8 cellular contexts compared by ENCODE assay signal in the genomic region with DNA sequence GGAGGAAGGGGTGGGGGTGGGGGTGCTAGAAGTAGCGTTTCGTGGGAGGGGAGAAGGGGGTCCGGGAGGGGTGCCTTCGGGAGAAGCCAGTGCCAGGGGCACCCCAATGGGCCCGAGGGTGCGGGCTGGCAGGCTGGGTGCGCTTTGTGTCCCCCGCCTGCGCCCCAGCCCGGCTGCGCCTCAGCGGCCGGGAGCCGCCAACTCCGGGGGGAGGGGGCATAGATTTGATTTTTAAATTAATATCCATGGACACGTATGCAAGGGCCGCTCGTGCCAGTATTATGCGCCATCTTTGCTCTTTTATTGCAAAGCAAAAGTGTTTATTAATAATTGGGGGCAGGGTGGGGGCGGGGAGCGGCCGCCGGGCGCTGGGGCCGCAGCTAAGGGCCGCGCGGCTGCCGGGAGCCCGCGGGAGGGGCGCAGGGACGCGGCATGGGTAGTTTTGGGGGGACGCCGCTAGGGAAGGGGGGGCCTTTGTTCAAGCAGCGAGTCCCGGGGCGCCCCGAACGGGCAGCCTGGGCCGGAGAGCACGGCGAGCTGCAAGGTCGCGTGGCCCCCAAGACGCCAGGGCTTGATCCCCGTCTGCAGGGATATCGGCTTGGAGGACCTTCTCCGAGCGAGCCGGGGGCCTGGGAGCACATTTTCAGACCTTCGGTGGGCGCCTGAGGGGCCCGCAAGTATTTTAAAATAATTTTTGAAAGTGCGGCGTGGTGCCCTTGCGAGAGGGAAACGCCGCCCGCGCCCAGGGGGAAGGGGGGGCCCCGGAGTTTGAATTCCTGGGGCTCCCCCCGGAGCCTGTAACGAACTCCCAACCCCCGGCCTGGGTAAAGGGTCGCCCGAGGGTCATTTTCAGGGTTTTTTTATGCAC. TPM values are rescaled to one million over a fixed set of nuclear protein-coding genes. Genes with fewer than 3 reads are reported as not detected.
DNase-seq lines count a peak whose midpoint lies in the region; ATAC-seq and TF ChIP-seq lines count a peak whose summit lies in the region.

No MANE protein-coding gene starts in this region.

- H4K20me1 ChIP-seq in SU-DHL-6 (ENCODE audit: low read depth, low read length), result no peaks in the 10 kb centered on the region

- H3K79me2 ChIP-seq in SU-DHL-6 (ENCODE audit: insufficient read depth, low read length), result no peaks in the 10 kb centered on the region

- DNase-seq in fibroblast of villous mesenchyme (ENCODE audit: low read depth), result no peak
- no peak for DNase-seq in retinal pigment epithelial cell (ENCODE audit: low read depth)
- DNase-seq in dedifferentiated amniotic fluid mesenchymal stem cell (ENCODE audit: extremely low spot score), result no peak
- no peak for DNase-seq in NCI-H1048 (lab: John Stamatoyannopoulos, UW)

- peak overlapping the region; percentile 62 for H3K4me2 ChIP-seq in SU-DHL-6 (ENCODE audit: low read depth, low read length, poor library complexity, severe bottlenecking)

- no peaks in the 10 kb centered on the region for H3K36me3 ChIP-seq in SU-DHL-6 (ENCODE audit: low read length)

- H3F3A ChIP-seq in SU-DHL-6 (ENCODE audit: insufficient read depth), result no peaks in the 10 kb centered on the region

- no peak for TF ChIP-seq CTCF in GM12875 (IDR thresholded peaks at IDR 0.05; ENCODE audit: borderline replicate concordance, insufficient read depth, low read depth, low read length)
- TF ChIP-seq CTCF in SU-DHL-6 (IDR thresholded peaks at IDR 0.05; ENCODE audit: insufficient read depth, low read length, poor library complexity, severe bottlenecking), result no peak
- TF ChIP-seq CTCF in fibroblast of villous mesenchyme (IDR thresholded peaks at IDR 0.05; ENCODE audit: insufficient read depth, low read depth, low read length), result no peak
- no peak for TF ChIP-seq CTCF in retinal pigment epithelial cell (conservative IDR thresholded peaks at IDR 0.05; ENCODE audit: low read depth, low read length)

- H3K27ac ChIP-seq in SU-DHL-6 (ENCODE audit: low read depth, low read length), result no peak overlapping the region

- no peak overlapping the region for H3K9ac ChIP-seq in SU-DHL-6 (ENCODE audit: low read length)

- H2AFZ ChIP-seq in SU-DHL-6 (ENCODE audit: low read depth, low read length, severe bottlenecking), result no peak overlapping the region

- H3K4me3 ChIP-seq in GM12875 (ENCODE audit: low read depth, low read length) (peak overlapping the region; percentile 53), SU-DHL-6 (ENCODE audit: insufficient read depth, low read length, poor library complexity, severe bottlenecking) (no peak overlapping the region), fibroblast of villous mesenchyme (ENCODE audit: low read depth, low read length) (peak overlapping the region; percentile 88), retinal pigment epithelial cell (ENCODE audit: low read length) (peak overlapping the region; percentile 98)

- ATAC-seq in HG03378 (IDR thresholded peaks at IDR 0.05; ENCODE audit: unreplicated experiment) (no peak), HG02678 (IDR thresholded peaks at IDR 0.05; ENCODE audit: unreplicated experiment) (no peak)

- H3K9me3 ChIP-seq in SU-DHL-6 (ENCODE audit: insufficient read depth, low read length), result no peaks in the 10 kb centered on the region

- H3K9me2 ChIP-seq in SU-DHL-6 (replicated peaks; ENCODE audit: insufficient read depth, low read length), result no peaks in the 10 kb centered on the region

- H3K27me3 ChIP-seq in SU-DHL-6 (ENCODE audit: low read length), result no peaks in the 10 kb centered on the region

RNA-seq across cellular contexts. Expression of gene CCND1, which starts 1.0 kb away (rescaled TPM):
- total RNA-seq in fibroblast of villous mesenchyme, result 351 and 365 TPM in 2 replicates

RNA-seq across cellular contexts. Expression of gene LTO1, which starts 33.2 kb away (rescaled TPM):
- total RNA-seq in fibroblast of villous mesenchyme, result 19.0 and 22.5 TPM in 2 replicates
